8 cellular contexts compared by ENCODE assay signal in genomic region chr19:37505958-37506386, GRCh38. TPM values are rescaled to one million over a fixed set of nuclear protein-coding genes. Genes with fewer than 3 reads are reported as not detected.
DNase-seq lines count a peak whose midpoint lies in the region; ATAC-seq and TF ChIP-seq lines count a peak whose summit lies in the region.

No MANE protein-coding gene starts in this region.

- peak overlapping the region; percentile 76 to 91 for H3K9ac ChIP-seq in mucosa of rectum (ENCODE audit: low read depth in 1 of 2, low read length in 2 of 2)

- H3K9me3 ChIP-seq in AG04450 (ENCODE audit: control insufficient read depth, insufficient read depth, low read length): peaks cover 41% of the 10 kb centered on the region
- H3K9me3 ChIP-seq in mucosa of rectum (ENCODE audit: control insufficient read depth in 2 of 2, low read length in 2 of 2): peaks cover 0 to 5% of the 10 kb centered on the region in 2 donors

- no peaks in the 10 kb centered on the region for H3K27me3 ChIP-seq in AG04450 (ENCODE audit: control insufficient read depth, insufficient read depth, low read length)
- H3K27me3 ChIP-seq in mucosa of rectum (ENCODE audit: control insufficient read depth in 2 of 2, insufficient read depth in 2 of 2, low read length in 2 of 2): no peaks in the 10 kb centered on the region

- POLR2A ChIA-PET in AG04450 (lab: Yijun Ruan, JAX): no interaction called here

- peak; percentile 24 for ATAC-seq in HG02759 (IDR thresholded peaks at IDR 0.05; ENCODE audit: unreplicated experiment)
- no peak for ATAC-seq in HG03095 (IDR thresholded peaks at IDR 0.05; ENCODE audit: unreplicated experiment)

- H3K27ac ChIP-seq in AG04450 (ENCODE audit: low read depth, low read length) (peak overlapping the region; percentile 61), caudate nucleus (ENCODE audit: low read depth, low read length) (peak overlapping the region; percentile 91), mucosa of rectum (ENCODE audit: low read depth in 2 of 2, low read length in 2 of 2) (peak overlapping the region; percentile 95 to 97)

- H3K36me3 ChIP-seq in mucosa of rectum (ENCODE audit: control insufficient read depth in 2 of 2, insufficient read depth in 2 of 2, low read length in 2 of 2): no peaks in the 10 kb centered on the region

- no peak for DNase-seq in AG04450 (ENCODE audit: low read depth, low spot score)
- DNase-seq in caudate nucleus (lab: John Stamatoyannopoulos, UW): peak in 3 of 61 donors; percentile 8 to 19 (median 15)
- no peak for DNase-seq in SHP77 treated with DMSO at 0.1 percent for 48 hours (lab: John Stamatoyannopoulos, UW)
- no peak for DNase-seq in NCI-H510A (lab: John Stamatoyannopoulos, UW)
- no peak for DNase-seq in COLO829 (ENCODE audit: low spot score)

- H3K4me3 ChIP-seq in AG04450 (ENCODE audit: low read depth, low read length) (peak overlapping the region; percentile 62), mucosa of rectum (ENCODE audit: low read length in 2 of 2) (peak overlapping the region; percentile 91 to 99)

- CTCF ChIA-PET in AG04450 (lab: Charles Lee): no interaction called here

- TF ChIP-seq CTCF in AG04450 (IDR thresholded peaks at IDR 0.05; ENCODE audit: low read depth, low read length): no peak

- peaks cover 9 to 12% of the 10 kb centered on the region in 2 donors for H3K4me1 ChIP-seq in mucosa of rectum (ENCODE audit: control insufficient read depth in 2 of 2, insufficient read depth in 2 of 2, low read length in 2 of 2)

RNA-seq across cellular contexts. Expression of gene ZNF793, which starts 0.8 kb away (rescaled TPM):
- 0.87 and 1.5 TPM in 2 replicates for polyA plus RNA-seq in AG04450 (2011; rRNA removed)
- polyA minus RNA-seq in AG04450 (2011; rRNA and poly(A)+ RNA removed): 1.2 and 2.2 TPM in 2 replicates

RNA-seq across cellular contexts. Expression of gene ZNF570, which starts 36.8 kb away (rescaled TPM):
- 4.8 and 5.4 TPM in 2 replicates for polyA plus RNA-seq in AG04450 (2011; rRNA removed)
- 7.9 and 8.1 TPM in 2 replicates for polyA minus RNA-seq in AG04450 (2011; rRNA and poly(A)+ RNA removed)

RNA-seq across cellular contexts. Expression of gene ZNF569, which starts 38.7 kb away (rescaled TPM):
- 3.2 and 4.0 TPM in 2 replicates for polyA plus RNA-seq in AG04450 (2011; rRNA removed)
- polyA minus RNA-seq in AG04450 (2011; rRNA and poly(A)+ RNA removed): 2.6 and 5.2 TPM in 2 replicates
